Comparison of ENCODE assay signal across 8 cellular contexts in genomic region chr14:39267592-39268112, GRCh38. TPM values are rescaled to one million over a fixed set of nuclear protein-coding genes. Genes with fewer than 3 reads are reported as not detected.
A peak's percentile ranks its signal among the peaks of the same experiment; 100 is the strongest.
DNase-seq lines count a peak whose midpoint lies in the region; ATAC-seq and TF ChIP-seq lines count a peak whose summit lies in the region.

No MANE protein-coding gene starts in this region.

- peak overlapping the region; percentile 82 to 91 for H3K4me3 ChIP-seq in gastroesophageal sphincter

- DNase-seq in CD1c-positive myeloid dendritic cell (ENCODE audit: extremely low spot score) (peak; percentile 29), renal cortical epithelial cell (ENCODE audit: low read depth) (peak; percentile 23), islet precursor cell (no peak), NK-92 (lab: John Stamatoyannopoulos, UW; ENCODE audit: unreplicated experiment) (no peak)
- no peak for DNase-seq in activated CD4-positive, alpha-beta memory T cell treated with anti-CD3 and anti-CD28 coated beads, Interleukin-2, amount 10 ng/mL, durations not matched to agents 7 days and 5 days

- no peaks in the 10 kb centered on the region for H3K9me3 ChIP-seq in gastroesophageal sphincter

- no peak for TF ChIP-seq CTCF in gastroesophageal sphincter (IDR thresholded peaks at IDR 0.05)

- ATAC-seq in GM19395 (IDR thresholded peaks at IDR 0.05; ENCODE audit: unreplicated experiment) (peak; percentile 0), gastroesophageal sphincter (no peak)

- H3K27me3 ChIP-seq in gastroesophageal sphincter, result no peaks in the 10 kb centered on the region

- TF ChIP-seq EP300 in gastroesophageal sphincter (IDR thresholded peaks at IDR 0.05), result no peak

- TF ChIP-seq POLR2A in gastroesophageal sphincter (IDR thresholded peaks at IDR 0.05), result no peak

- peaks cover 0 to 46% (median 0%) of the 10 kb centered on the region in 3 donors for H3K4me1 ChIP-seq in gastroesophageal sphincter

- H3K27me3 Mint-ChIP-seq in IgD-negative memory B cell, result no peaks in the 10 kb centered on the region
- H3K27me3 Mint-ChIP-seq in activated CD4-positive, alpha-beta memory T cell treated with anti-CD3 and anti-CD28 coated beads, Interleukin-2, amount 10 ng/mL, durations not matched to agents 7 days and 5 days, result no peaks in the 10 kb centered on the region

- no peaks in the 10 kb centered on the region for H3K36me3 ChIP-seq in gastroesophageal sphincter

- WGBS in gastroesophageal sphincter (ENCODE audit: low coverage in 1 of 2), 2 donors, result 0 to 1% methylated on average over 9 to 12 of the region's 18 CpGs

- peak overlapping the region; percentile 98 to 99 (median 98) for H3K27ac Mint-ChIP-seq in IgD-negative memory B cell
- H3K27ac Mint-ChIP-seq in activated CD4-positive, alpha-beta memory T cell treated with anti-CD3 and anti-CD28 coated beads, Interleukin-2, amount 10 ng/mL, durations not matched to agents 7 days and 5 days, result peak overlapping the region; percentile 94

- CTCF ChIA-PET in activated CD4-positive, alpha-beta memory T cell treated with anti-CD3 and anti-CD28 coated beads, Interleukin-2, amount 10 ng/mL, durations not matched to agents 7 days and 5 days (lab: Charles Lee), result interaction anchor here (0.7 to 1.7 kb wide), 7 partner anchors 12 to 159 kb away, joined by 3 to 5 read pairs (median 3); partner anchors contain the start of gene TRAPPC6B

- peak overlapping the region; percentile 94 to 97 (median 96) for H3K4me3 Mint-ChIP-seq in IgD-negative memory B cell
- H3K4me3 Mint-ChIP-seq in activated CD4-positive, alpha-beta memory T cell treated with anti-CD3 and anti-CD28 coated beads, Interleukin-2, amount 10 ng/mL, durations not matched to agents 7 days and 5 days, result peak overlapping the region; percentile 73

- H3K9me3 Mint-ChIP-seq in IgD-negative memory B cell, result no peaks in the 10 kb centered on the region
- H3K9me3 Mint-ChIP-seq in activated CD4-positive, alpha-beta memory T cell treated with anti-CD3 and anti-CD28 coated beads, Interleukin-2, amount 10 ng/mL, durations not matched to agents 7 days and 5 days, result peaks cover 6% of the 10 kb centered on the region

- H3K36me3 Mint-ChIP-seq in IgD-negative memory B cell, result peaks cover 3% of the 10 kb centered on the region
- H3K36me3 Mint-ChIP-seq in activated CD4-positive, alpha-beta memory T cell treated with anti-CD3 and anti-CD28 coated beads, Interleukin-2, amount 10 ng/mL, durations not matched to agents 7 days and 5 days (ENCODE audit: low read depth), result peaks cover 35% of the 10 kb centered on the region

- H3K4me1 Mint-ChIP-seq in IgD-negative memory B cell, result peaks cover 31 to 41% (median 36%) of the 10 kb centered on the region in 3 donors
- H3K4me1 Mint-ChIP-seq in activated CD4-positive, alpha-beta memory T cell treated with anti-CD3 and anti-CD28 coated beads, Interleukin-2, amount 10 ng/mL, durations not matched to agents 7 days and 5 days, result peaks cover 50% of the 10 kb centered on the region

- POLR2A ChIA-PET in activated CD4-positive, alpha-beta memory T cell treated with anti-CD3 and anti-CD28 coated beads, Interleukin-2, amount 10 ng/mL, durations not matched to agents 7 days and 5 days (lab: Charles Lee), result interaction anchor here (0.8 to 5.0 kb wide), 19 partner anchors 13 to 173 kb away, joined by 3 to 76 read pairs (median 6); partner anchors contain the start of genes FBXO33, GEMIN2, PNN and SEC23A

- H3K27ac ChIP-seq in gastroesophageal sphincter, result peak overlapping the region; percentile 94 to 99 (median 98)

RNA-seq across cellular contexts. Expression of gene MIA2, which starts 33.9 kb away (rescaled TPM):
- polyA plus RNA-seq in IgD-negative memory B cell, result 24.8 TPM
- 10 to 100 TPM; 30.8 to 33.0 TPM for total RNA-seq in activated CD4-positive, alpha-beta memory T cell treated with anti-CD3 and anti-CD28 coated beads, Interleukin-2, amount 10 ng/mL, durations not matched to agents 7 days and 5 days
- 10 to 100 TPM; 13.5 to 21.3 (median 16.3) TPM for total RNA-seq in gastroesophageal sphincter
- 41.8 and 81.8 TPM in 2 replicates for total RNA-seq in renal cortical epithelial cell

Comparison
In these comparisons a context has a peak if more than half of its experiments do, and no peak if none do; other contexts are left out.
1. DNase-seq: peak in CD1c-positive myeloid dendritic cell (single experiment) and renal cortical epithelial cell (single experiment); none in activated CD4-positive, alpha-beta memory T cell treated with anti-CD3 and anti-CD28 coated beads, Interleukin-2, amount 10 ng/mL, durations not matched to agents 7 days and 5 days (single experiment), islet precursor cell (single experiment) and NK-92 (single experiment).